18 cellular contexts compared by ENCODE assay signal in the genomic region with DNA sequence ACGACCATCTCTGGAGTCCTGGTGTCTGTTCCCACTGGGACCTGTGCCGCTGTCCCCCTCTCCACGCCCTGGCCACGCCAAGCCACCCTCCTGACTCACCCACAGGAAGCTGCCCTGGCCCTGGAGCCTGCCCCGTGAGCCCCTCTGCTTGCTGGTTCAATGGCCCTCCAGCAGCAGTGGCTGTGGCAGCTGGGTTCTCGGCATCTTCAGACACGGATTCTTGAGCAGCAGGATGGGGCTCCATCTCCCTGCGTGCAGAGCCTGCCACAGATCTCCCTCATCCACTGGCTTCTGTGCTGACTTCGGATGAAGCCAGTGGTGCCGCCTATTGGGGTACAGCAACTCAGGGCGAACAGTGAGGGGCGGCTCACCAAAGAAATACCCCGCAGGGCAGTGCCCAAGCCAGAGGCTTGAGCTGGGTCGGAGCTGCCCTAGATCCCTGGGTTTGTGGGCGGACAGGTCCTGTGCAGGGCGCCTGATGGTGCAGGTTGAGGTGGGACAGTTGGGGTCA. TPM values are rescaled to one million over a fixed set of nuclear protein-coding genes. Genes with fewer than 3 reads are reported as not detected.
DNase-seq lines count a peak whose midpoint lies in the region; ATAC-seq and TF ChIP-seq lines count a peak whose summit lies in the region.
"Had no signal": no experiment of that assay in that cellular context is flagged by ENCODE, and none has a peak within 500 bp of the region (broad histone marks: within the 10 kb centered on the region; RNA-seq: fewer than 3 reads in every experiment).

No MANE protein-coding gene starts in this region.

- H3K36me3 Mint-ChIP-seq in activated T-cell treated with anti-CD3 and anti-CD28 coated beads, Interleukin-2, amount 50 U/mL, for 4 hours (ENCODE audit: insufficient read depth) = peaks cover 3% of the 10 kb centered on the region

- H3K4me3 ChIP-seq in WERI-Rb-1 (ENCODE audit: low read depth, low read length) = no peak overlapping the region
- H3K4me3 ChIP-seq in psoas muscle = no peak overlapping the region
- no peak overlapping the region for H3K4me3 ChIP-seq in colonic mucosa
- H3K4me3 ChIP-seq: BLaER1 treated with 17β-estradiol and CSF1 and Interleukin-3, amounts not matched to agents 10 nM and 100 nM; hepatocyte; MG63; ovary had no signal

- H3K4me1 ChIP-seq in psoas muscle = peaks cover 9% of the 10 kb centered on the region
- peaks cover 11% of the 10 kb centered on the region for H3K4me1 ChIP-seq in colonic mucosa

- peaks cover 20% of the 10 kb centered on the region for H3K36me3 ChIP-seq in WERI-Rb-1
- peaks cover 0 to 30% of the 10 kb centered on the region in 2 donors for H3K36me3 ChIP-seq in psoas muscle (ENCODE audit: insufficient read depth in 1 of 2, low read depth in 1 of 2)
- H3K36me3 ChIP-seq in colonic mucosa = no peaks in the 10 kb centered on the region
- H3K36me3 ChIP-seq: MG63, ovary had no signal

- H3K9me3 ChIP-seq in WERI-Rb-1 (ENCODE audit: severe bottlenecking) (no peaks in the 10 kb centered on the region), psoas muscle (no peaks in the 10 kb centered on the region), colonic mucosa (no peaks in the 10 kb centered on the region)
- H3K9me3 ChIP-seq: BLaER1 treated with 17β-estradiol and CSF1 and Interleukin-3, amounts not matched to agents 10 nM and 100 nM; MG63; ovary had no signal

- no peaks in the 10 kb centered on the region for H3K27me3 ChIP-seq in WERI-Rb-1 (ENCODE audit: insufficient read depth, low read depth, severe bottlenecking)
- no peaks in the 10 kb centered on the region for H3K27me3 ChIP-seq in psoas muscle (ENCODE audit: insufficient read depth in 3 of 3, low read length in 2 of 3)
- H3K27me3 ChIP-seq in colonic mucosa = no peaks in the 10 kb centered on the region
- H3K27me3 ChIP-seq: BLaER1 treated with 17β-estradiol and CSF1 and Interleukin-3, amounts not matched to agents 10 nM and 100 nM; hepatocyte; MG63; ovary had no signal

- H3K4me3 Mint-ChIP-seq in activated T-cell treated with anti-CD3 and anti-CD28 coated beads, Interleukin-2, amount 50 U/mL, for 4 hours = no peak overlapping the region
- H3K4me3 Mint-ChIP-seq: dendritic cell treated with granulocyte-macrophage colony-stimulating factor and Interleukin-4, amounts not matched to agents 40 ng/mL and 50 ng/mL, for 4 days; naive thymus-derived CD8-positive, alpha-beta T cell had no signal

- H3K27me3 Mint-ChIP-seq in activated T-cell treated with anti-CD3 and anti-CD28 coated beads, Interleukin-2, amount 50 U/mL, for 4 hours (ENCODE audit: low read depth) = no peaks in the 10 kb centered on the region
- H3K27me3 Mint-ChIP-seq: dendritic cell treated with granulocyte-macrophage colony-stimulating factor and Interleukin-4, amounts not matched to agents 40 ng/mL and 50 ng/mL, for 4 days; naive thymus-derived CD8-positive, alpha-beta T cell had no signal

- peak; percentile 15 for DNase-seq in activated T-cell treated with anti-CD3 and anti-CD28 coated beads, Interleukin-2, amount 50 U/mL, for 1 hour
- DNase-seq in activated T-cell treated with anti-CD3 and anti-CD28 coated beads, Interleukin-2, amount 50 U/mL, for 4 hours = no peak
- DNase-seq in WERI-Rb-1 (peak; percentile 6), psoas muscle (peak; percentile 12 to 30), colonic mucosa (no peak)
- DNase-seq: activated CD4-positive, alpha-beta T cell treated with anti-CD3 and anti-CD28 coated beads for 4 hours; mesenchymal stem cell; MG63; NCI-H146; NCI-H2171; NCI-H526; SHP77 had no signal

- intact Hi-C loops in psoas muscle (cut with DNase I) (no loop called here), colonic mucosa (cut with DNase I) (loop anchor here (10.0 kb wide), 1 partner anchor 86 kb away; no protein-coding TSS in a partner anchor)

- no peaks in the 10 kb centered on the region for H3K9me3 Mint-ChIP-seq in activated T-cell treated with anti-CD3 and anti-CD28 coated beads, Interleukin-2, amount 50 U/mL, for 4 hours
- H3K9me3 Mint-ChIP-seq: dendritic cell treated with granulocyte-macrophage colony-stimulating factor and Interleukin-4, amounts not matched to agents 40 ng/mL and 50 ng/mL, for 4 days; naive thymus-derived CD8-positive, alpha-beta T cell had no signal

- 90 to 93% (median 91%) methylated on average over 15 to 16 of the region's 16 CpGs for WGBS in psoas muscle, 3 donors

- H3K9ac ChIP-seq in colonic mucosa (ENCODE audit: low read depth in 2 of 2, low read length in 2 of 2) = no peak overlapping the region
- H3K9ac ChIP-seq: BLaER1 treated with 17β-estradiol and CSF1 and Interleukin-3, amounts not matched to agents 10 nM and 100 nM had no signal

- H3K27ac ChIP-seq in WERI-Rb-1 (no peak overlapping the region), psoas muscle (no peak overlapping the region), colonic mucosa (no peak overlapping the region)
- H3K27ac ChIP-seq: BLaER1 treated with 17β-estradiol and CSF1 and Interleukin-3, amounts not matched to agents 10 nM and 100 nM; hepatocyte; ovary had no signal

- ATAC-seq in activated T-cell treated with anti-CD3 and anti-CD28 coated beads, Interleukin-2, amount 50 U/mL, for 4 hours = no peak
- ATAC-seq in psoas muscle = no peak
- no peak for ATAC-seq in HG03025 (IDR thresholded peaks at IDR 0.05; ENCODE audit: low FRiP score, unreplicated experiment)
- ATAC-seq: naive thymus-derived CD8-positive, alpha-beta T cell had no signal

- TF ChIP-seq CTCF in WERI-Rb-1 (IDR thresholded peaks at IDR 0.05; ENCODE audit: low read depth, low read length) = no peak
- TF ChIP-seq CTCF in psoas muscle (IDR thresholded peaks at IDR 0.05) = no peak
- no peak for TF ChIP-seq CTCF in colonic mucosa (IDR thresholded peaks at IDR 0.05)

- no peaks in the 10 kb centered on the region for H3K4me1 Mint-ChIP-seq in activated T-cell treated with anti-CD3 and anti-CD28 coated beads, Interleukin-2, amount 50 U/mL, for 4 hours (ENCODE audit: low read depth)

RNA-seq across cellular contexts. Expression of gene CAPN10, which starts 14.0 kb away (rescaled TPM):
- 10 to 100 TPM; 38.2 to 43.4 (median 41.1) TPM for total RNA-seq in activated T-cell treated with anti-CD3 and anti-CD28 coated beads, Interleukin-2, amount 50 U/mL, for 4 hours
- total RNA-seq in psoas muscle (1 to 10 TPM; 5.0 to 9.9 (median 7.6) TPM), colonic mucosa (10 to 100 TPM; 29.1 to 47.8 TPM)
- polyA plus RNA-seq in psoas muscle = 10 to 100 TPM in 2 of 3 donors, 1 to 10 TPM in 1; 8.9 to 15.0 (median 13.1) TPM

RNA-seq across cellular contexts. Expression of gene GPR35, which starts 24.8 kb away (rescaled TPM):
- 1 to 10 TPM; 3.0 to 3.5 (median 3.3) TPM for total RNA-seq in activated T-cell treated with anti-CD3 and anti-CD28 coated beads, Interleukin-2, amount 50 U/mL, for 4 hours
- total RNA-seq in psoas muscle (under 1 TPM; 0.36 to 0.92 (median 0.68) TPM), colonic mucosa (10 to 100 TPM; 64.4 to 92.2 TPM)
- under 1 TPM; 0.30 to 0.89 (median 0.58) TPM for polyA plus RNA-seq in psoas muscle

RNA-seq across cellular contexts. Expression of gene RNPEPL1, which starts 32.2 kb away (rescaled TPM):
- total RNA-seq in activated T-cell treated with anti-CD3 and anti-CD28 coated beads, Interleukin-2, amount 50 U/mL, for 4 hours = 10 to 100 TPM; 40.9 to 46.0 (median 42.9) TPM
- 10 to 100 TPM; 48.8 to 70.4 (median 59.0) TPM for total RNA-seq in psoas muscle
- 10 to 100 TPM; 59.2 to 79.6 (median 71.9) TPM for polyA plus RNA-seq in psoas muscle
- total RNA-seq in colonic mucosa = 100 to 1,000 TPM in 1 of 2 donors, 10 to 100 TPM in 1; 87.2 to 108 TPM

RNA-seq across cellular contexts. Expression of gene DUSP28, which starts 40.3 kb away (rescaled TPM):
- total RNA-seq in activated T-cell treated with anti-CD3 and anti-CD28 coated beads, Interleukin-2, amount 50 U/mL, for 4 hours = 1 to 10 TPM; 5.7 to 6.1 (median 5.9) TPM
- 10 to 100 TPM; 10.4 to 12.9 (median 12.7) TPM for total RNA-seq in psoas muscle
- polyA plus RNA-seq in psoas muscle = 10 to 100 TPM in 1 of 3 donors, 1 to 10 TPM in 2; 6.6 to 18.1 (median 9.5) TPM
- 1 to 10 TPM; 3.9 to 5.3 TPM for total RNA-seq in colonic mucosa

RNA-seq across cellular contexts. Expression of gene ANKMY1, which starts 42.7 kb away (rescaled TPM):
- total RNA-seq in activated T-cell treated with anti-CD3 and anti-CD28 coated beads, Interleukin-2, amount 50 U/mL, for 4 hours = 10 to 100 TPM; 15.7 to 17.2 (median 15.8) TPM
- 1 to 10 TPM; 3.0 to 5.8 (median 4.6) TPM for total RNA-seq in psoas muscle
- polyA plus RNA-seq in psoas muscle = 1 to 10 TPM; 1.4 to 2.5 (median 2.4) TPM
- total RNA-seq in colonic mucosa = 10 to 100 TPM; 12.3 to 18.1 TPM

Comparison
In these comparisons a context has a peak if more than half of its experiments do, and no peak if none do; other contexts are left out.
1. DNase-seq: peak in activated T-cell treated with anti-CD3 and anti-CD28 coated beads, Interleukin-2, amount 50 U/mL, for 1 hour (single experiment), WERI-Rb-1 (single experiment) and psoas muscle (2 of 2); none in activated T-cell treated with anti-CD3 and anti-CD28 coated beads, Interleukin-2, amount 50 U/mL, for 4 hours (single experiment) and colonic mucosa (single experiment).
2. RNA of gene GPR35, which starts 24.8 kb away (total RNA-seq): 64.4 to 92.2 TPM in colonic mucosa; 3.0 to 3.5 TPM in activated T-cell treated with anti-CD3 and anti-CD28 coated beads, Interleukin-2, amount 50 U/mL, for 4 hours and 0.36 to 0.92 TPM in psoas muscle; every median in the first group is over 10 times any median in the second.